19 cellular contexts compared by ENCODE assay signal in the genomic region with DNA sequence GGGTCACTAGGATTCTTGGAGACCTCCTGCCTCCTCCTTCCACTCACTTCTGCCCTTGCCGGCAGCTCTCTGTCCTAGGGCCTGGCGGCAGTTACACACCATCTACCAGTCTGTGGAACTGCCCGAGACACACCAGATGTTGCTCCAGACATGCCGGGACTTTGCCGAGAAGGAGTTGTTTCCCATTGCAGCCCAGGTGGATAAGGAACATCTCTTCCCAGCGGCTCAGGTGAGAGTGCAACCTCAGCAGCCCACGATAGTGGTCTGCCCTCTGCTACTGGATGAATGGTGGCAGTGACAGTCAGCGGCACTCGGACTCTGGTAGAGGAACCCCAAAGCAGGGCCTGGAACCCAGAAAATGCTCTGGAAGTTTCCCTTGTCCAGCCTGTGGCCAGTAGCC. TPM values are rescaled to one million over a fixed set of nuclear protein-coding genes. Genes with fewer than 3 reads are reported as not detected.
DNase-seq lines count a peak whose midpoint lies in the region; ATAC-seq, FAIRE-seq and TF ChIP-seq lines count a peak whose summit lies in the region.
"Had no signal": no experiment of that assay in that cellular context is flagged by ENCODE, and none has a peak within 500 bp of the region (broad histone marks: within the 10 kb centered on the region; RNA-seq: fewer than 3 reads in every experiment).

No MANE protein-coding gene starts in this region.

- peaks cover 12% of the 10 kb centered on the region for H3K4me1 ChIP-seq in GM12878 (ENCODE audit: control insufficient read depth, insufficient read depth, low read length)
- H3K4me1 ChIP-seq in body of pancreas: peaks cover 19% of the 10 kb centered on the region

- TF ChIP-seq CTCF in GM12878 (IDR thresholded peaks at IDR 0.05 in 2 of 3, conservative IDR thresholded peaks at IDR 0.05 in 1 of 3; ENCODE audit: control insufficient read depth in 2 of 3, extremely low read depth in 1 of 3, insufficient read depth in 1 of 3, low read depth in 3 of 3, low read length in 3 of 3) (no peak), mesothelial cell of epicardium (IDR thresholded peaks at IDR 0.05; ENCODE audit: unreplicated experiment) (no peak), body of pancreas (IDR thresholded peaks at IDR 0.05) (no peak)

- peak overlapping the region; percentile 53; the same call in 1 of the 2 replicates for H3K4me2 ChIP-seq in GM12878 (ENCODE audit: control insufficient read depth, insufficient read depth)

- H3K4me3 Mint-ChIP-seq in activated naive CD8-positive, alpha-beta T cell: peak overlapping the region; percentile 94
- H3K4me3 Mint-ChIP-seq in activated naive CD8-positive, alpha-beta T cell treated with anti-CD3 and anti-CD28 coated beads, Interleukin-2, amount 50 U/mL, for 24 hours: no peak overlapping the region
- H3K4me3 Mint-ChIP-seq in mesothelial cell of epicardium: peak overlapping the region; percentile 84
- H3K4me3 Mint-ChIP-seq in stimulated activated effector memory CD8-positive, alpha-beta T cell treated with anti-CD3 and anti-CD28 coated beads, Interleukin-12 subunit alpha, Interleukin-12 subunit beta, amount 100 ng/mL, for 72 hours: peak overlapping the region; percentile 82

- no peaks in the 10 kb centered on the region for H3K27me3 ChIP-seq in GM12878 (replicated peaks in 1 of 2; ENCODE audit: control insufficient read depth in 2 of 2, insufficient read depth in 2 of 2, low read length in 1 of 2)
- H3K27me3 ChIP-seq in body of pancreas: no peaks in the 10 kb centered on the region

- no peak for TF ChIP-seq EP300 in GM12878 (IDR thresholded peaks at IDR 0.05; ENCODE audit: borderline replicate concordance in 1 of 2, control insufficient read depth in 1 of 2, low read depth in 2 of 2, low read length in 2 of 2)

- peaks cover 5% of the 10 kb centered on the region for H3K36me3 Mint-ChIP-seq in activated naive CD8-positive, alpha-beta T cell
- peaks cover 14% of the 10 kb centered on the region for H3K36me3 Mint-ChIP-seq in activated naive CD8-positive, alpha-beta T cell treated with anti-CD3 and anti-CD28 coated beads, Interleukin-2, amount 50 U/mL, for 24 hours (ENCODE audit: low read depth)
- peaks cover 32% of the 10 kb centered on the region for H3K36me3 Mint-ChIP-seq in mesothelial cell of epicardium
- H3K36me3 Mint-ChIP-seq in stimulated activated effector memory CD8-positive, alpha-beta T cell treated with anti-CD3 and anti-CD28 coated beads, Interleukin-12 subunit alpha, Interleukin-12 subunit beta, amount 100 ng/mL, for 72 hours: peaks cover 69% of the 10 kb centered on the region

- FAIRE-seq in GM12878 (lab: Jason Lieb, UNC): no peak
- FAIRE-seq: keratinocyte had no signal

- 100% methylated on average over 9 of the region's 9 CpGs for WGBS in GM12878 (ENCODE audit: insufficient coverage, insufficient replicate concordance, low lambda C conversion rate, missing lambda C conversion rate)
- 54 to 55% methylated on average over 3 to 9 of the region's 9 CpGs for WGBS in body of pancreas, 2 donors

- BruUV-seq in GM12878 (replicated peaks; lab: Mats Ljungman, UMichigan): no TSS peak

- POLR2A ChIA-PET in GM12878 (lab: Charles Lee): no interaction called here

- RAD21 ChIA-PET in GM12878 (lab: Charles Lee; ENCODE audit: unreplicated experiment): no interaction called here

- no peak for ATAC-seq in activated naive CD8-positive, alpha-beta T cell treated with anti-CD3 and anti-CD28 coated beads, Interleukin-2, amount 50 U/mL, for 24 hours
- no peak for ATAC-seq in GM12878
- no peak for ATAC-seq in stimulated activated effector memory CD8-positive, alpha-beta T cell treated with anti-CD3 and anti-CD28 coated beads, Interleukin-12 subunit alpha, Interleukin-12 subunit beta, amount 100 ng/mL, for 72 hours
- no peak for ATAC-seq in HG03045 (IDR thresholded peaks at IDR 0.05; ENCODE audit: unreplicated experiment)
- ATAC-seq in GM19324 (IDR thresholded peaks at IDR 0.05; ENCODE audit: low FRiP score, unreplicated experiment): no peak
- ATAC-seq in body of pancreas: no peak
- ATAC-seq: sciatic nerve had no signal

- H3K4me1 Mint-ChIP-seq in activated naive CD8-positive, alpha-beta T cell (ENCODE audit: low read depth): peaks cover 19% of the 10 kb centered on the region
- H3K4me1 Mint-ChIP-seq in activated naive CD8-positive, alpha-beta T cell treated with anti-CD3 and anti-CD28 coated beads, Interleukin-2, amount 50 U/mL, for 24 hours: peaks cover 15% of the 10 kb centered on the region
- H3K4me1 Mint-ChIP-seq in mesothelial cell of epicardium: peaks cover 15% of the 10 kb centered on the region
- peaks cover 19% of the 10 kb centered on the region for H3K4me1 Mint-ChIP-seq in stimulated activated effector memory CD8-positive, alpha-beta T cell treated with anti-CD3 and anti-CD28 coated beads, Interleukin-12 subunit alpha, Interleukin-12 subunit beta, amount 100 ng/mL, for 72 hours

- DNase-seq in activated naive CD8-positive, alpha-beta T cell treated with anti-CD3 and anti-CD28 coated beads, Interleukin-2, amount 50 U/mL, for 24 hours: no peak
- DNase-seq in GM12878 (ENCODE audit: low read depth, low spot score) (no peak), mesothelial cell of epicardium (ENCODE audit: low spot score in 2 of 2, unreplicated experiment in 2 of 2) (no peak), body of pancreas (no peak)
- DNase-seq in stimulated activated effector memory CD8-positive, alpha-beta T cell treated with anti-CD3 and anti-CD28 coated beads, Interleukin-12 subunit alpha, Interleukin-12 subunit beta, amount 100 ng/mL, for 72 hours (ENCODE audit: low spot score in 2 of 2): no peak
- DNase-seq: activated T-cell treated with anti-CD3 and anti-CD28 coated beads, Interleukin-2, amount 50 U/mL, for 24 hours; amniotic stem cell; GDM1; IMR-90; NCI-H2081 treated with DMSO at 0.1 percent for 48 hours; NCI-H524; nucleus accumbens; OCI-M1; T-helper 9 cell had no signal

- H3K27ac Mint-ChIP-seq in activated naive CD8-positive, alpha-beta T cell: no peak overlapping the region
- H3K27ac Mint-ChIP-seq in activated naive CD8-positive, alpha-beta T cell treated with anti-CD3 and anti-CD28 coated beads, Interleukin-2, amount 50 U/mL, for 24 hours: no peak overlapping the region
- H3K27ac Mint-ChIP-seq in mesothelial cell of epicardium: no peak overlapping the region
- no peak overlapping the region for H3K27ac Mint-ChIP-seq in stimulated activated effector memory CD8-positive, alpha-beta T cell treated with anti-CD3 and anti-CD28 coated beads, Interleukin-12 subunit alpha, Interleukin-12 subunit beta, amount 100 ng/mL, for 72 hours

- H3K9me3 Mint-ChIP-seq in activated naive CD8-positive, alpha-beta T cell (ENCODE audit: low read depth): no peaks in the 10 kb centered on the region
- no peaks in the 10 kb centered on the region for H3K9me3 Mint-ChIP-seq in activated naive CD8-positive, alpha-beta T cell treated with anti-CD3 and anti-CD28 coated beads, Interleukin-2, amount 50 U/mL, for 24 hours
- H3K9me3 Mint-ChIP-seq in mesothelial cell of epicardium: no peaks in the 10 kb centered on the region
- H3K9me3 Mint-ChIP-seq in stimulated activated effector memory CD8-positive, alpha-beta T cell treated with anti-CD3 and anti-CD28 coated beads, Interleukin-12 subunit alpha, Interleukin-12 subunit beta, amount 100 ng/mL, for 72 hours: no peaks in the 10 kb centered on the region
- H3K9me3 Mint-ChIP-seq: activated T-cell treated with anti-CD3 and anti-CD28 coated beads, Interleukin-2, amount 50 U/mL, for 24 hours had no signal

- H3K27ac ChIP-seq in GM12878 (ENCODE audit: control insufficient read depth, insufficient read depth) (no peak overlapping the region), body of pancreas (no peak overlapping the region)

- H3K9me3 ChIP-seq in GM12878 (replicated peaks; ENCODE audit: control insufficient read depth, insufficient read depth, low read length): no peaks in the 10 kb centered on the region
- no peaks in the 10 kb centered on the region for H3K9me3 ChIP-seq in body of pancreas

- no peaks in the 10 kb centered on the region for H3K27me3 Mint-ChIP-seq in activated naive CD8-positive, alpha-beta T cell
- no peaks in the 10 kb centered on the region for H3K27me3 Mint-ChIP-seq in activated naive CD8-positive, alpha-beta T cell treated with anti-CD3 and anti-CD28 coated beads, Interleukin-2, amount 50 U/mL, for 24 hours
- no peaks in the 10 kb centered on the region for H3K27me3 Mint-ChIP-seq in mesothelial cell of epicardium (ENCODE audit: low read depth)
- H3K27me3 Mint-ChIP-seq: activated T-cell treated with anti-CD3 and anti-CD28 coated beads, Interleukin-2, amount 50 U/mL, for 24 hours had no signal

- no peaks in the 10 kb centered on the region; the same call in 1 of the 2 replicates for H3K79me2 ChIP-seq in GM12878 (ENCODE audit: control insufficient read depth, insufficient read depth, low read length)

- no peak for TF ChIP-seq RAD21 in GM12878 (IDR thresholded peaks at IDR 0.05; ENCODE audit: insufficient read depth, low read depth, low read length)

- no peak overlapping the region for H3K9ac ChIP-seq in GM12878 (ENCODE audit: control insufficient read depth, insufficient read depth, low read length)

- H3K36me3 ChIP-seq in GM12878 (ENCODE audit: control insufficient read depth in 2 of 2, insufficient read depth in 2 of 2, low read length in 1 of 2): peaks cover 1 to 2% of the 10 kb centered on the region in 2 experiments; a peak in 2 of 4 replicates
- H3K36me3 ChIP-seq in body of pancreas (replicated peaks in 1 of 2; ENCODE audit: insufficient read depth in 1 of 2, low read depth in 2 of 2): peaks cover 0 to 4% of the 10 kb centered on the region in 2 donors

- H4K20me1 ChIP-seq in GM12878 (ENCODE audit: control insufficient read depth, insufficient read depth): no peaks in the 10 kb centered on the region

- no peak overlapping the region for H2AFZ ChIP-seq in GM12878 (ENCODE audit: control insufficient read depth, low read depth, low read length)

- intact Hi-C loops in GM12878 (cut with micrococcal nuclease; ENCODE audit: unreplicated experiment) (no loop called here), body of pancreas (cut with DNase I) (loop anchor here (10.0 kb wide), 1 partner anchor 142 kb away; a partner anchor contains a TSS)

- SMC1A ChIA-PET in GM12878 (lab: Charles Lee; ENCODE audit: uncharacterized antibody, unreplicated experiment): no interaction called here

- in situ Hi-C loops in GM12878 (cut with MboI): no loop called here

- TF ChIP-seq POLR2A in GM12878 (IDR thresholded peaks at IDR 0.05; ENCODE audit: low read depth, low read length) (no peak), body of pancreas (IDR thresholded peaks at IDR 0.05) (no peak)

- H3K4me3 ChIP-seq in GM12878 (no peak overlapping the region), body of pancreas (no peak overlapping the region)

- CTCF ChIA-PET in GM12878 (lab: Yijun Ruan, JAX): no interaction called here

RNA-seq across cellular contexts. Expression of a gene that starts 1.3 kb away (rescaled TPM):
- 7.3 and 9.4 TPM in 2 replicates for total RNA-seq in GM12878 (2013; cell fraction: nucleolus; rRNA removed)
- total RNA-seq in GM12878 (2014; rRNA removed) (17.1 and 18.1 TPM in 2 replicates), GM12878 (2014; rRNA removed; fragmentation: Illumina TruSeq; extraction: Trizol) (4.1 and 5.0 TPM in 2 replicates), GM12878 (2021) (14.7 and 15.4 TPM in 2 replicates), mesothelial cell of epicardium (11.9 to 12.8 TPM (median 11.9 TPM) in 3 replicates), body of pancreas (10 to 100 TPM; 33.5 to 55.0 TPM)
- polyA plus RNA-seq in GM12878 (2011; ENCODE audit: low read depth): 3.6 TPM
- polyA plus RNA-seq in GM12878 (2011; rRNA removed) (2.6 and 5.0 TPM in 2 replicates), GM12878 (2014; fragmentation: Illumina TruSeq; extraction: Trizol) (0.40 and 2.4 TPM in 2 replicates), GM12878 (2014; fragmentation: Nextera tagmentation; extraction: Ambion mirVana) (under 1 TPM; 0.05 to 0.38 TPM), GM12878 (2014; rRNA removed) (15.3 and 16.0 TPM in 2 replicates), GM12878 (2016; fragmentation: Nextera tagmentation; extraction: Ambion mirVana) (10 to 100 TPM; 16.5 to 18.1 TPM)
- 8.0 and 11.7 TPM in 2 replicates for polyA plus RNA-seq in GM12878 (2011; cell fraction: cytosol; rRNA removed)
- polyA plus RNA-seq in GM12878 (2011; cell fraction: nucleus; rRNA removed): 22.4 and 23.8 TPM in 2 replicates
- polyA plus RNA-seq in GM12878 (2012): 14.1 and 16.9 TPM in 2 replicates
- polyA minus RNA-seq in GM12878 (2011; rRNA and poly(A)+ RNA removed): 1.4 and 6.0 TPM in 2 replicates
- polyA minus RNA-seq in GM12878 (2011; cell fraction: cytosol; rRNA and poly(A)+ RNA removed): 3.6 TPM in 2 replicates
- polyA minus RNA-seq in GM12878 (2011; cell fraction: nucleus; rRNA and poly(A)+ RNA removed): 4.0 and 4.1 TPM in 2 replicates

RNA-seq across cellular contexts. Expression of a gene that starts 16.7 kb away (rescaled TPM):
- 19.8 and 23.2 TPM in 2 replicates for total RNA-seq in GM12878 (2013; cell fraction: nucleolus; rRNA removed)
- 8.7 and 10.3 TPM in 2 replicates for total RNA-seq in GM12878 (2014; rRNA removed)
- total RNA-seq in GM12878 (2014; rRNA removed; fragmentation: Illumina TruSeq; extraction: Trizol): 10.1 and 10.6 TPM in 2 replicates
- 22.4 and 23.3 TPM in 2 replicates for total RNA-seq in GM12878 (2021)
- polyA plus RNA-seq in GM12878 (2011; ENCODE audit: low read depth): 13.1 TPM
- polyA plus RNA-seq in GM12878 (2011; rRNA removed): 31.5 and 31.7 TPM in 2 replicates
- 27.5 and 28.4 TPM in 2 replicates for polyA plus RNA-seq in GM12878 (2011; cell fraction: cytosol; rRNA removed)
- 35.2 and 38.9 TPM in 2 replicates for polyA plus RNA-seq in GM12878 (2011; cell fraction: nucleus; rRNA removed)
- 13.6 and 16.4 TPM in 2 replicates for polyA plus RNA-seq in GM12878 (2012)
- 16.3 and 17.9 TPM in 2 replicates for polyA plus RNA-seq in GM12878 (2014; fragmentation: Illumina TruSeq; extraction: Trizol)
- polyA plus RNA-seq in GM12878 (2014; fragmentation: Nextera tagmentation; extraction: Ambion mirVana): 1 to 10 TPM; 4.3 to 8.5 TPM
- polyA plus RNA-seq in GM12878 (2014; rRNA removed): 20.8 and 23.9 TPM in 2 replicates
- polyA plus RNA-seq in GM12878 (2016; fragmentation: Nextera tagmentation; extraction: Ambion mirVana): 1 to 10 TPM; 5.9 to 7.6 TPM
- 27.7 and 28.8 TPM in 2 replicates for polyA minus RNA-seq in GM12878 (2011; rRNA and poly(A)+ RNA removed)
- 6.5 and 10.8 TPM in 2 replicates for polyA minus RNA-seq in GM12878 (2011; cell fraction: cytosol; rRNA and poly(A)+ RNA removed)
- polyA minus RNA-seq in GM12878 (2011; cell fraction: nucleus; rRNA and poly(A)+ RNA removed): 13.2 and 18.2 TPM in 2 replicates
- total RNA-seq in mesothelial cell of epicardium: 35.0 to 36.0 TPM (median 35.1 TPM) in 3 replicates
- total RNA-seq in body of pancreas: 10 to 100 TPM in 1 of 2 donors, 1 to 10 TPM in 1; 8.6 to 23.6 TPM

RNA-seq across cellular contexts. Expression of a gene that starts 40.0 kb away (rescaled TPM):
- 172 and 187 TPM in 2 replicates for total RNA-seq in GM12878 (2013; cell fraction: nucleolus; rRNA removed)
- total RNA-seq in GM12878 (2014; rRNA removed) (76.4 and 84.6 TPM in 2 replicates), GM12878 (2014; rRNA removed; fragmentation: Illumina TruSeq; extraction: Trizol) (95.2 and 99.8 TPM in 2 replicates), GM12878 (2021) (131 and 140 TPM in 2 replicates), mesothelial cell of epicardium (174 to 192 TPM (median 190 TPM) in 3 replicates), body of pancreas (100 to 1,000 TPM in 1 of 2 donors, 10 to 100 TPM in 1; 54.7 to 107 TPM)
- 46.5 TPM for polyA plus RNA-seq in GM12878 (2011; ENCODE audit: low read depth)
- polyA plus RNA-seq in GM12878 (2011; rRNA removed) (149 and 154 TPM in 2 replicates), GM12878 (2014; fragmentation: Illumina TruSeq; extraction: Trizol) (107 and 152 TPM in 2 replicates), GM12878 (2014; fragmentation: Nextera tagmentation; extraction: Ambion mirVana) (10 to 100 TPM; 26.7 to 28.2 TPM), GM12878 (2014; rRNA removed) (61.4 and 64.4 TPM in 2 replicates), GM12878 (2016; fragmentation: Nextera tagmentation; extraction: Ambion mirVana) (100 to 1,000 TPM; 158 to 172 TPM)
- polyA plus RNA-seq in GM12878 (2011; cell fraction: cytosol; rRNA removed): 87.9 and 96.6 TPM in 2 replicates
- polyA plus RNA-seq in GM12878 (2011; cell fraction: nucleus; rRNA removed): 76.3 and 77.4 TPM in 2 replicates
- 66.0 and 70.2 TPM in 2 replicates for polyA plus RNA-seq in GM12878 (2012)
- 107 and 156 TPM in 2 replicates for polyA minus RNA-seq in GM12878 (2011; rRNA and poly(A)+ RNA removed)
- polyA minus RNA-seq in GM12878 (2011; cell fraction: cytosol; rRNA and poly(A)+ RNA removed): 37.3 and 47.4 TPM in 2 replicates
- polyA minus RNA-seq in GM12878 (2011; cell fraction: nucleus; rRNA and poly(A)+ RNA removed): 22.4 and 24.8 TPM in 2 replicates
